Comparison of ENCODE assay signal across 10 cellular contexts in the genomic region with DNA sequence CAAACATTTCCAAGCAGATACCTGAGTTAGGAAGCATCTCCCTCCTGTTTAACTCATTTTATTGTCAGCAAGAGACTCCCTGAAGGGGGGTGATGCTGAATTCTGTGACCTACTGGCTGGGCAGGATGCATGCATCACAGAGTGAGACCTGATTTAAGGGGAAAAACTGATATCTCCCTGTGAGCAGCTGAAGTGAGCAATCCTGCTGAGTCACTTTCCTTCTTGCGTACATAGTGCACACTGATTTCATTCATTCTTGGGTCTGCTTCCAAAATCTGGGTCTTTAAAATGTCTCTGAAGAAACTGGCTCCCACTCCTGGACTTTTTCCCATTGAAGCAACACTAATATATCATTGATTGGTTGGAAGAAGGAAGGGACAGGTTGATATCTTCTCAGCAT. TPM values are rescaled to one million over a fixed set of nuclear protein-coding genes. Genes with fewer than 3 reads are reported as not detected.
A peak's percentile ranks its signal among the peaks of the same experiment; 100 is the strongest.
DNase-seq lines count a peak whose midpoint lies in the region; ATAC-seq, FAIRE-seq and TF ChIP-seq lines count a peak whose summit lies in the region.
"Had no signal": no experiment of that assay in that cellular context is flagged by ENCODE, and none has a peak within 500 bp of the region (broad histone marks: within the 10 kb centered on the region; RNA-seq: fewer than 3 reads in every experiment).

No MANE protein-coding gene starts in this region.

- H3K4me3 ChIP-seq in BJ (ENCODE audit: low read depth, low read length) (no peak overlapping the region), Peyer's patch (no peak overlapping the region)
- H3K4me3 ChIP-seq: tibial artery had no signal

- POLR2A ChIA-PET in BJ (lab: Charles Lee) = interaction anchor here (0.8 kb wide), 1 partner anchor 9 kb away, joined by 4 read pairs; no protein-coding TSS in a partner anchor

- H3K36me3 ChIP-seq in BJ (ENCODE audit: control insufficient read depth, insufficient read depth, low read length) (no peaks in the 10 kb centered on the region), Peyer's patch (no peaks in the 10 kb centered on the region)
- H3K36me3 ChIP-seq: tibial artery had no signal

- TF ChIP-seq CTCF in BJ (IDR thresholded peaks at IDR 0.05; ENCODE audit: insufficient read depth, low read depth, low read length) (no peak), Peyer's patch (IDR thresholded peaks at IDR 0.05) (no peak), D721Med (IDR thresholded peaks at IDR 0.05; ENCODE audit: insufficient read depth, missing control alignments) (no peak)

- no peak for TF ChIP-seq POLR2A in Peyer's patch (IDR thresholded peaks at IDR 0.05)

- peak; percentile 87 for DNase-seq in BJ (ENCODE audit: low read depth)
- peak; percentile 89 for DNase-seq in HS-5 (ENCODE audit: low read depth)
- peak; percentile 27 for DNase-seq in brain pericyte (ENCODE audit: low read depth, low spot score)
- DNase-seq in myocyte (ENCODE audit: low read depth) = peak; percentile 57
- no peak for DNase-seq in Peyer's patch
- no peak for DNase-seq in NCI-H524 treated with DMSO at 0.1 percent for 48 hours (lab: John Stamatoyannopoulos, UW)
- no peak for DNase-seq in D721Med (ENCODE audit: insufficient read length, low spot score)
- DNase-seq: activated effector memory CD4-positive, alpha-beta T cell treated with Interleukin-2 at 50 U/mL for 16 hours had no signal

- H3K27me3 ChIP-seq in BJ (ENCODE audit: control insufficient read depth, insufficient read depth, low read length) = no peaks in the 10 kb centered on the region
- H3K27me3 ChIP-seq in Peyer's patch = no peaks in the 10 kb centered on the region
- H3K27me3 ChIP-seq: tibial artery had no signal

- no peaks in the 10 kb centered on the region for H3K4me1 ChIP-seq in Peyer's patch

- CTCF ChIA-PET in BJ (lab: Yijun Ruan, JAX) = interaction anchor here (0.7 to 0.9 kb wide), 2 partner anchors 10 to 161 kb away, joined by 3 read pairs; no protein-coding TSS in a partner anchor

- ATAC-seq in HG03565 (IDR thresholded peaks at IDR 0.05; ENCODE audit: unreplicated experiment) = no peak

- no peaks in the 10 kb centered on the region for H3K9me3 ChIP-seq in Peyer's patch
- H3K9me3 ChIP-seq: tibial artery had no signal

- no peak overlapping the region for H3K27ac ChIP-seq in Peyer's patch
- H3K27ac ChIP-seq: tibial artery had no signal

- no peak for FAIRE-seq in D721Med (lab: Jason Lieb, UNC)

RNA-seq across cellular contexts. Expression of gene P4HA3, which starts 23.3 kb away (rescaled TPM):
- polyA plus RNA-seq in BJ (2011; rRNA removed) = 13.5 and 14.1 TPM in 2 replicates
- polyA minus RNA-seq in BJ (2011; rRNA and poly(A)+ RNA removed) = 3.2 and 5.9 TPM in 2 replicates
- 0.42 TPM in 1 of 2 replicates, not detected in the other for total RNA-seq in myocyte
- 2.3 TPM for polyA plus RNA-seq in myocyte (2012)
- not detected for total RNA-seq in Peyer's patch

Comparison
In these comparisons a context has a peak if more than half of its experiments do, and no peak if none do; other contexts are left out.
1. DNase-seq: peak in BJ (single experiment), HS-5 (single experiment), brain pericyte (single experiment) and myocyte (single experiment); none in Peyer's patch (0 of 3), NCI-H524 treated with DMSO at 0.1 percent for 48 hours (single experiment) and D721Med (single experiment).